In the genomic region with DNA sequence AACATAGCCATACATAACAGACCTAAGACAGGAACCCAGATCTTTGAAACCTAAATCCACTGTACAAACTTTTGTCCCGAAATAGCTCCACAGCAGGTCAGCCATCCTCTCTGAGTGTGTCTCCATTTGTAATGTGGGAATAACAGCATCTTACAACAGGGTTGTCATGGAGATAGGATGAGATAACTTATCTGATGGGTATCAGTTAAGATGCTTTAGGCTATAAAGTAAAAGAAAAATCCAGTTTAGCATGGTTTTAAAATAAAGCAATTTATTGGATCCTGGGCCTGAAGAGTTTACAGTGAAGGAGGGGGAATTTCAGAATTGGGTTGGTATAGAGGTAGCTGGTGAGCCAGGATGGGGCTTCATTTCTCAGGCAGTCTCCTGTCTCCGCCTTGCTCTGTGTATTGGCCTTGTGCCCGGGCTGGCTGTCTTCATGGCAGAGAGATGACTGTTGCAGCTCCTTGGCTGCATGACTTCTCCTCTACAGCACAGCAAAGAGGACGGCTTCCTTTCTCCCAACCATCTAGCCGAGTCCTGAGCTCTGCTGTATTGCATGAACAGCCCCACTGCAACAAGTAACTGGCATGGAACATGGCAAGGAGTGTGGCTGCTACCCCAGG, we compare ENCODE assay signal across 15 cellular contexts.
DNase-seq lines count a peak whose midpoint lies in the region; ATAC-seq and TF ChIP-seq lines count a peak whose summit lies in the region.
"Had no signal": no experiment of that assay in that cellular context is flagged by ENCODE, and none has a peak within 500 bp of the region (broad histone marks: within the 10 kb centered on the region; RNA-seq: fewer than 3 reads in every experiment).

No MANE protein-coding gene starts in this region.

- POLR2A ChIA-PET in PC-9 (lab: Charles Lee; ENCODE audit: unreplicated experiment) = no interaction called here

- DNase-seq in EH (ENCODE audit: low read depth) = peak; percentile 40
- DNase-seq in MG63 = peak; percentile 64
- DNase-seq in trophoblast cell = peak; percentile 31 to 79
- DNase-seq in uterus = no peak
- DNase-seq in PC-9 = no peak
- DNase-seq: activated gamma-delta T cell treated with Interleukin-2 at 50 U/mL for 16 hours; CD4-positive, CD25-positive, alpha-beta regulatory T cell; H7; NCI-H1417 treated with DMSO at 0.1 percent for 48 hours; NCI-H510A treated with DMSO at 0.1 percent for 48 hours; stimulated activated naive B cell treated with anti-CD40 and anti-IgM and Interleukin-4, amounts not matched to agents 10 μg/mL and 1 μg/mL and 100 μg/mL, for 72 hours; WERI-Rb-1 had no signal

- peak overlapping the region; percentile 26 for H2AK5ac ChIP-seq in trophoblast cell (ENCODE audit: low read length)

- no peak overlapping the region for H3K27ac ChIP-seq in trophoblast cell (ENCODE audit: low read depth, low read length)
- H3K27ac ChIP-seq in uterus = no peak overlapping the region
- H3K27ac ChIP-seq in PC-9 = no peak overlapping the region
- H3K27ac ChIP-seq: skin epidermis, WERI-Rb-1 had no signal

- H3K79me2 ChIP-seq in trophoblast cell (ENCODE audit: control insufficient read depth, insufficient read depth, low read length, poor library complexity) (no peaks in the 10 kb centered on the region), PC-9 (ENCODE audit: low read depth) (no peaks in the 10 kb centered on the region)

- H3K27me3 ChIP-seq in MG63 = no peaks in the 10 kb centered on the region
- no peaks in the 10 kb centered on the region for H3K27me3 ChIP-seq in trophoblast cell (ENCODE audit: insufficient read depth, low read length)
- no peaks in the 10 kb centered on the region for H3K27me3 ChIP-seq in uterus
- H3K27me3 ChIP-seq in PC-9 (ENCODE audit: insufficient read depth, low read depth) = peaks cover 9% of the 10 kb centered on the region

- H3K79me1 ChIP-seq in trophoblast cell (ENCODE audit: low read length) = no peaks in the 10 kb centered on the region

- TF ChIP-seq CTCF in uterus (IDR thresholded peaks at IDR 0.05) = no peak
- TF ChIP-seq CTCF in PC-9 (conservative IDR thresholded peaks at IDR 0.05) = no peak

- no peak overlapping the region for H2AFZ ChIP-seq in trophoblast cell (ENCODE audit: insufficient read depth, low read length, poor library complexity)
- H2AFZ ChIP-seq in PC-9 = no peak overlapping the region

- intact Hi-C loops in uterus (cut with DNase I; ENCODE audit: low total_unique reads) = no loop called here
- intact Hi-C loops in PC-9 (cut with micrococcal nuclease; ENCODE audit: unreplicated experiment) = no loop called here

- no peaks in the 10 kb centered on the region for H3K9me2 ChIP-seq in PC-9 (ENCODE audit: insufficient read depth)

- ATAC-seq in esophagus mucosa = peak; percentile 46
- ATAC-seq in HG03280 (IDR thresholded peaks at IDR 0.05; ENCODE audit: unreplicated experiment) = no peak

- H3K9ac ChIP-seq in trophoblast cell (ENCODE audit: low read length) = no peak overlapping the region

- H3K14ac ChIP-seq in trophoblast cell (ENCODE audit: low read length) = no peak overlapping the region

- no TSS peak for BruUV-seq in PC-9 (replicated peaks; lab: Mats Ljungman, UMichigan)

- H3K23ac ChIP-seq in trophoblast cell (ENCODE audit: low read length) = no peak overlapping the region

- no peak overlapping the region for H4K8ac ChIP-seq in trophoblast cell (ENCODE audit: low read depth, low read length)

- H3K4me3 ChIP-seq in MG63 (no peak overlapping the region), trophoblast cell (ENCODE audit: low read depth, low read length) (no peak overlapping the region), uterus (no peak overlapping the region), PC-9 (no peak overlapping the region)
- H3K4me3 ChIP-seq: skin epidermis had no signal

- no peaks in the 10 kb centered on the region for H3K36me3 ChIP-seq in MG63
- H3K36me3 ChIP-seq in trophoblast cell (ENCODE audit: control insufficient read depth in 1 of 2, insufficient read depth in 2 of 2, low read length in 2 of 2) = no peaks in the 10 kb centered on the region
- H3K36me3 ChIP-seq in uterus = no peaks in the 10 kb centered on the region
- H3K36me3 ChIP-seq in PC-9 (ENCODE audit: low read depth) = no peaks in the 10 kb centered on the region
- H3K36me3 ChIP-seq: WERI-Rb-1 had no signal

- no peaks in the 10 kb centered on the region for H3K9me3 ChIP-seq in MG63
- no peaks in the 10 kb centered on the region for H3K9me3 ChIP-seq in trophoblast cell (ENCODE audit: insufficient read depth, low read depth, low read length)
- no peaks in the 10 kb centered on the region for H3K9me3 ChIP-seq in uterus
- no peaks in the 10 kb centered on the region for H3K9me3 ChIP-seq in PC-9 (ENCODE audit: insufficient read depth, low read depth)

- H3K4me2 ChIP-seq in trophoblast cell (ENCODE audit: low read length) (no peak overlapping the region), PC-9 (no peak overlapping the region)

- TF ChIP-seq POLR2A in uterus (IDR thresholded peaks at IDR 0.05) = no peak

- no peak overlapping the region for H2BK5ac ChIP-seq in trophoblast cell (ENCODE audit: low read depth, low read length, poor library complexity)

- H4K20me1 ChIP-seq in PC-9 (ENCODE audit: insufficient read depth) = no peaks in the 10 kb centered on the region

- no peak overlapping the region for H3K18ac ChIP-seq in trophoblast cell (ENCODE audit: low read length)

- no peak overlapping the region for H2BK120ac ChIP-seq in trophoblast cell (ENCODE audit: insufficient read depth, low read length, poor library complexity)

- peaks cover 2 to 10% of the 10 kb centered on the region in 2 experiments for H3K4me1 ChIP-seq in trophoblast cell (ENCODE audit: control insufficient read depth in 1 of 2, insufficient read depth in 2 of 2, low read length in 2 of 2)
- no peaks in the 10 kb centered on the region for H3K4me1 ChIP-seq in uterus
- no peaks in the 10 kb centered on the region for H3K4me1 ChIP-seq in PC-9 (replicated peaks; ENCODE audit: insufficient read depth)

- H4K91ac ChIP-seq in trophoblast cell (ENCODE audit: low read depth, low read length) = no peak overlapping the region

- H3F3A ChIP-seq in PC-9 (ENCODE audit: insufficient read depth, low read depth) = no peaks in the 10 kb centered on the region

- WGBS in trophoblast cell (ENCODE audit: extremely low coverage, insufficient coverage, insufficient read length) = no CpG with 5 or more reads among the region's 5 CpGs

- no peak overlapping the region for H3K4ac ChIP-seq in trophoblast cell (ENCODE audit: low read depth, low read length)

- no peak overlapping the region for H4K12ac ChIP-seq in trophoblast cell (ENCODE audit: low read depth, low read length)

- CTCF ChIA-PET in PC-9 (lab: Charles Lee) = no interaction called here

- H2BK12ac ChIP-seq in trophoblast cell (ENCODE audit: low read length) = no peak overlapping the region

Comparison
In these comparisons a context has a peak if more than half of its experiments do, and no peak if none do; other contexts are left out.
1. DNase-seq: peak in EH (single experiment), MG63 (single experiment) and trophoblast cell (2 of 2); none in uterus (0 of 2) and PC-9 (0 of 2).